Comparison of ENCODE assay signal across 12 cellular contexts in genomic region chr14:76473381-76474263, GRCh38.
A peak's percentile ranks its signal among the peaks of the same experiment; 100 is the strongest.
DNase-seq lines count a peak whose midpoint lies in the region; ATAC-seq and TF ChIP-seq lines count a peak whose summit lies in the region.
"Had no signal": no experiment of that assay in that cellular context is flagged by ENCODE, and none has a peak within 500 bp of the region (broad histone marks: within the 10 kb centered on the region; RNA-seq: fewer than 3 reads in every experiment).

No MANE protein-coding gene starts in this region.

- H3K36me3 ChIP-seq in lower lobe of right lung, result no peaks in the 10 kb centered on the region
- H3K36me3 ChIP-seq: uterus had no signal

- H3K27ac Mint-ChIP-seq in type B pancreatic cell, result peak overlapping the region; percentile 59
- H3K27ac Mint-ChIP-seq in T-helper 17 cell, result no peak overlapping the region
- H3K27ac Mint-ChIP-seq: activated naive CD8-positive, alpha-beta T cell had no signal

- ATAC-seq in lower lobe of right lung (peak; percentile 75 to 88), T-helper 17 cell (no peak)

- H3K4me3 ChIP-seq in cardiac fibroblast (replicated peaks in 1 of 2; ENCODE audit: low read depth in 2 of 2, low read length in 2 of 2), result no peak overlapping the region
- H3K4me3 ChIP-seq in lower lobe of right lung, result peak overlapping the region; percentile 33
- H3K4me3 ChIP-seq: A549, uterus had no signal

- no peaks in the 10 kb centered on the region for H3K9me3 ChIP-seq in lower lobe of right lung
- no peaks in the 10 kb centered on the region for H3K9me3 ChIP-seq in T-helper 17 cell (ENCODE audit: control insufficient read depth, low read length, poor library complexity, severe bottlenecking)
- H3K9me3 ChIP-seq: A549, uterus had no signal

- H3K27me3 ChIP-seq in lower lobe of right lung (ENCODE audit: low read depth), result no peaks in the 10 kb centered on the region
- H3K27me3 ChIP-seq: uterus had no signal

- H3K27me3 Mint-ChIP-seq in type B pancreatic cell, result peaks cover 26% of the 10 kb centered on the region
- H3K27me3 Mint-ChIP-seq in T-helper 17 cell, result peaks cover 48% of the 10 kb centered on the region

- H3K27ac ChIP-seq in lower lobe of right lung, result no peak overlapping the region
- H3K27ac ChIP-seq: A549, uterus had no signal

- DNase-seq in NCI-H510A treated with DMSO at 0.1 percent for 48 hours (lab: John Stamatoyannopoulos, UW) (peak; percentile 29), NCI-H510A (lab: John Stamatoyannopoulos, UW) (no peak), cardiac fibroblast (ENCODE audit: low read depth in 2 of 2) (peak; percentile 4 to 11), lower lobe of right lung (no peak), type B pancreatic cell (ENCODE audit: extremely low spot score, unreplicated experiment) (no peak), kidney glomerular epithelial cell (lab: John Stamatoyannopoulos, UW) (no peak), NCI-H345 (lab: John Stamatoyannopoulos, UW) (no peak), T-helper 17 cell (no peak)
- DNase-seq: retina, uterus had no signal

- TF ChIP-seq CTCF in cardiac fibroblast (IDR thresholded peaks at IDR 0.05; ENCODE audit: low read depth, low read length) (no peak), lower lobe of right lung (IDR thresholded peaks at IDR 0.05) (peak; percentile 12), type B pancreatic cell (conservative IDR thresholded peaks at IDR 0.05) (peak; percentile 60)

- no peaks in the 10 kb centered on the region for H3K9me3 Mint-ChIP-seq in type B pancreatic cell

- intact Hi-C loops in lower lobe of right lung (cut with DNase I), result no loop called here

- H3K4me1 Mint-ChIP-seq in type B pancreatic cell (ENCODE audit: unreplicated experiment) (peaks cover 14% of the 10 kb centered on the region), T-helper 17 cell (no peaks in the 10 kb centered on the region)

- no peaks in the 10 kb centered on the region for H3K36me3 Mint-ChIP-seq in type B pancreatic cell
- H3K36me3 Mint-ChIP-seq in T-helper 17 cell (ENCODE audit: low read depth), result no peaks in the 10 kb centered on the region
- H3K36me3 Mint-ChIP-seq: activated naive CD8-positive, alpha-beta T cell had no signal

- H3K4me1 ChIP-seq in lower lobe of right lung, result peaks cover 4% of the 10 kb centered on the region
- H3K4me1 ChIP-seq: A549, uterus had no signal

- peak overlapping the region; percentile 49 for H3K4me3 Mint-ChIP-seq in type B pancreatic cell
- no peak overlapping the region for H3K4me3 Mint-ChIP-seq in T-helper 17 cell
- H3K4me3 Mint-ChIP-seq: activated naive CD8-positive, alpha-beta T cell had no signal

Comparison
In these comparisons a context has a peak if more than half of its experiments do, and no peak if none do; other contexts are left out.
1. DNase-seq: peak in NCI-H510A treated with DMSO at 0.1 percent for 48 hours (single experiment) and cardiac fibroblast (2 of 2); none in NCI-H510A (single experiment), lower lobe of right lung (single experiment), type B pancreatic cell (single experiment), kidney glomerular epithelial cell (single experiment), NCI-H345 (single experiment) and T-helper 17 cell (0 of 3).